Comparison of ENCODE assay signal across 1 cellular context in the genomic region with DNA sequence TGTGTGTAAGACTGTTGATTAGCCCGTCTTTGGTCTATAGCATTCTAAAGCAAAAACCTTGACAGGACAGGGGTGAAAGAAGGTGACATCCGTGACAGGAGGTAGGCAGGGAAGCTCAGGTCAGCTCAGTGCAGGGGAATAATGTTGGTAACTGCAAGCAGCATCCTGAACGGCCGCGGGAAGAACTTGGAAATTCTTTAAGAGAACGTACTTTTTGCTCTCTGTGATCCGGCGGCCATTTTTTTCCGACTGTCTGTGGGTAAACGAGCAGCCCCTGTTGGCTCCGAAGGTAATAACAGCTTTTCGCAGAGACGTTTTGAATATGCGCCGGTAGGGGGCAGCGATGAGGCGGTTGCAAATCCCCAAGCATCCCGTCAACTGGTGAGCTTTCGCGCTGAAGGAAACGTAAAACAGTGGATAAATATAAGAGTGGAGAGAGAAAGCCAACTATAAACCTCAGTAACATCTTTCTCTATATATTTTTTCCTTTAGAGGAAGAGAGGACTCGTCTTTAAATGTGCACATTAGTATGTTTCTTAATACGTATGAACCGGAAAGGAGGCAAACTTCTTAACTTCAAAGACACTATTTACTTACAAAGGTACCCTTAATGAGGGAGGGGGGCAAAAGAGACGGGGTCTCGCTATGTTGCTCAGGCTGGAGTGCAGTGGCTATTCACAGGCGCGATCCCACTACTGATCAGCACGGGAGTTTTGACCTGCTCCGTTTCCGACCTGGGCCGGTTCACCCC.
TF ChIP-seq lines count a peak whose summit lies in the region.

No MANE protein-coding gene starts in this region.

TF ChIP-seq in HEK293, 187 proteins besides CTCF, POLR2A, EP300 and RAD21 (continued from another document and continues in another):
- TF ChIP-seq, protein P1, sequence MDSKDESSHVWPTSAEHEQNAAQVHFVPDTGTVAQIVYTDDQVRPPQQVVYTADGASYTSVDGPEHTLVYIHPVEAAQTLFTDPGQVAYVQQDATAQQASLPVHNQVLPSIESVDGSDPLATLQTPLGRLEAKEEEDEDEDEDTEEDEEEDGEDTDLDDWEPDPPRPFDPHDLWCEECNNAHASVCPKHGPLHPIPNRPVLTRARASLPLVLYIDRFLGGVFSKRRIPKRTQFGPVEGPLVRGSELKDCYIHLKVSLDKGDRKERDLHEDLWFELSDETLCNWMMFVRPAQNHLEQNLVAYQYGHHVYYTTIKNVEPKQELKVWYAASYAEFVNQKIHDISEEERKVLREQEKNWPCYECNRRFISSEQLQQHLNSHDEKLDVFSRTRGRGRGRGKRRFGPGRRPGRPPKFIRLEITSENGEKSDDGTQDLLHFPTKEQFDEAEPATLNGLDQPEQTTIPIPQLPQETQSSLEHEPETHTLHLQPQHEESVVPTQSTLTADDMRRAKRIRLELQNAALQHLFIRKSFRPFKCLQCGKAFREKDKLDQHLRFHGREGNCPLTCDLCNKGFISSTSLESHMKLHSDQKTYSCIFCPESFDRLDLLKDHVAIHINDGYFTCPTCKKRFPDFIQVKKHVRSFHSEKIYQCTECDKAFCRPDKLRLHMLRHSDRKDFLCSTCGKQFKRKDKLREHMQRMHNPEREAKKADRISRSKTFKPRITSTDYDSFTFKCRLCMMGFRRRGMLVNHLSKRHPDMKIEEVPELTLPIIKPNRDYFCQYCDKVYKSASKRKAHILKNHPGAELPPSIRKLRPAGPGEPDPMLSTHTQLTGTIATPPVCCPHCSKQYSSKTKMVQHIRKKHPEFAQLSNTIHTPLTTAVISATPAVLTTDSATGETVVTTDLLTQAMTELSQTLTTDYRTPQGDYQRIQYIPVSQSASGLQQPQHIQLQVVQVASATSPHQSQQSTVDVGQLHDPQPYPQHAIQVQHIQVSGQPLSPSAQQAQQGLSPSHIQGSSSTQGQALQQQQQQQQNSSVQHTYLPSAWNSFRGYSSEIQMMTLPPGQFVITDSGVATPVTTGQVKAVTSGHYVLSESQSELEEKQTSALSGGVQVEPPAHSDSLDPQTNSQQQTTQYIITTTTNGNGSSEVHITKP (tag by site-specific recombination; IDR thresholded peaks at IDR 0.05), result peak; percentile 58; the same call in 1 of the 2 replicates
- TF ChIP-seq HOXA7 (CRISPR knock-in tag; IDR thresholded peaks at IDR 0.05; ENCODE audit: borderline replicate concordance) (no peak), KLF1 (tag by site-specific recombination; IDR thresholded peaks at IDR 0.05) (no peak), SALL2 (tag by site-specific recombination; IDR thresholded peaks at IDR 0.05; ENCODE audit: borderline replicate concordance) (no peak), ZNF654 (tag by site-specific recombination; IDR thresholded peaks at IDR 0.05; ENCODE audit: low read depth) (peak; percentile 31), ZNF76 (tag by site-specific recombination; IDR thresholded peaks at IDR 0.05; ENCODE audit: borderline replicate concordance, low read depth) (peak; percentile 32; the same call in 1 of the 2 replicates), ZNF701 (tag by site-specific recombination; IDR thresholded peaks at IDR 0.05) (no peak), BCL11A (tag by site-specific recombination; IDR thresholded peaks at IDR 0.05; ENCODE audit: low read depth) (no peak), ZNF621 (tag by site-specific recombination; IDR thresholded peaks at IDR 0.05) (no peak), GLI2 (tag by site-specific recombination; IDR thresholded peaks at IDR 0.05; ENCODE audit: borderline replicate concordance, low read depth) (peak; percentile 67; the same call in 1 of the 2 replicates), BCL11B (tag by site-specific recombination; IDR thresholded peaks at IDR 0.05; ENCODE audit: low read depth) (no peak; the same call in 1 of the 2 replicates), REPIN1 (tag by site-specific recombination; IDR thresholded peaks at IDR 0.05; ENCODE audit: low read depth) (no peak), ZNF175 (tag by site-specific recombination; IDR thresholded peaks at IDR 0.05) (no peak), ZNF549 (tag by site-specific recombination; IDR thresholded peaks at IDR 0.05) (peak; percentile 87), ZNF776 (tag by site-specific recombination; IDR thresholded peaks at IDR 0.05; ENCODE audit: borderline replicate concordance) (peak; percentile 97), ZNF707 (tag by site-specific recombination; IDR thresholded peaks at IDR 0.05) (no peak), ZFHX2 (tag by site-specific recombination; conservative IDR thresholded peaks at IDR 0.05) (no peak), ZNF23 (tag by site-specific recombination; IDR thresholded peaks at IDR 0.05; ENCODE audit: borderline replicate concordance) (no peak), ZNF133 (tag by site-specific recombination; IDR thresholded peaks at IDR 0.05) (no peak), EGR2 (tag by site-specific recombination; IDR thresholded peaks at IDR 0.05; ENCODE audit: low read depth) (no peak), SCRT2 (tag by site-specific recombination; IDR thresholded peaks at IDR 0.05) (no peak; the same call in 1 of the 2 replicates), ZNF555 (tag by site-specific recombination; conservative IDR thresholded peaks at IDR 0.05) (no peak), ZNF664 (tag by site-specific recombination; IDR thresholded peaks at IDR 0.05) (no peak), ZNF529 (tag by site-specific recombination; IDR thresholded peaks at IDR 0.05; ENCODE audit: insufficient replicate concordance) (peak; percentile 57), ZNF366 (tag by site-specific recombination; conservative IDR thresholded peaks at IDR 0.05) (peak; percentile 97), OVOL3 (tag by site-specific recombination; IDR thresholded peaks at IDR 0.05) (no peak), ZNF610 (tag by site-specific recombination; IDR thresholded peaks at IDR 0.05; ENCODE audit: borderline replicate concordance) (no peak), ZBTB7A (tag by site-specific recombination; IDR thresholded peaks at IDR 0.05; ENCODE audit: low read depth) (no peak), ZBTB48 (tag by site-specific recombination; IDR thresholded peaks at IDR 0.05) (no peak), ZNF132 (tag by site-specific recombination; IDR thresholded peaks at IDR 0.05; ENCODE audit: borderline replicate concordance) (peak; percentile 98), ZNF37A (tag by site-specific recombination; IDR thresholded peaks at IDR 0.05) (peak; percentile 99), ZNF292 (tag by site-specific recombination; IDR thresholded peaks at IDR 0.05; ENCODE audit: borderline replicate concordance, low read depth) (no peak), ZNF514 (tag by site-specific recombination; IDR thresholded peaks at IDR 0.05) (no peak), ZNF223 (tag by site-specific recombination; IDR thresholded peaks at IDR 0.05) (no peak), ZNF157 (tag by site-specific recombination; IDR thresholded peaks at IDR 0.05) (no peak), ZNF768 (tag by site-specific recombination; IDR thresholded peaks at IDR 0.05) (no peak; the same call in 1 of the 2 replicates), ZNF426 (tag by site-specific recombination; IDR thresholded peaks at IDR 0.05) (no peak), ZNF311 (tag by site-specific recombination; IDR thresholded peaks at IDR 0.05; ENCODE audit: borderline replicate concordance) (no peak), ZSCAN23 (tag by site-specific recombination; IDR thresholded peaks at IDR 0.05) (no peak), ZNF423 (tag by site-specific recombination; IDR thresholded peaks at IDR 0.05) (no peak), ZNF121 (tag by site-specific recombination; IDR thresholded peaks at IDR 0.05) (peak; percentile 100)
- TF ChIP-seq, protein P2, sequence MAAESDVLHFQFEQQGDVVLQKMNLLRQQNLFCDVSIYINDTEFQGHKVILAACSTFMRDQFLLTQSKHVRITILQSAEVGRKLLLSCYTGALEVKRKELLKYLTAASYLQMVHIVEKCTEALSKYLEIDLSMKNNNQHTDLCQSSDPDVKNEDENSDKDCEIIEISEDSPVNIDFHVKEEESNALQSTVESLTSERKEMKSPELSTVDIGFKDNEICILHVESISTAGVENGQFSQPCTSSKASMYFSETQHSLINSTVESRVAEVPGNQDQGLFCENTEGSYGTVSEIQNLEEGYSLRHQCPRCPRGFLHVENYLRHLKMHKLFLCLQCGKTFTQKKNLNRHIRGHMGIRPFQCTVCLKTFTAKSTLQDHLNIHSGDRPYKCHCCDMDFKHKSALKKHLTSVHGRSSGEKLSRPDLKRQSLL (tag by site-specific recombination; IDR thresholded peaks at IDR 0.05), result peak; percentile 85; the same call in 1 of the 2 replicates
- TF ChIP-seq, protein P3, sequence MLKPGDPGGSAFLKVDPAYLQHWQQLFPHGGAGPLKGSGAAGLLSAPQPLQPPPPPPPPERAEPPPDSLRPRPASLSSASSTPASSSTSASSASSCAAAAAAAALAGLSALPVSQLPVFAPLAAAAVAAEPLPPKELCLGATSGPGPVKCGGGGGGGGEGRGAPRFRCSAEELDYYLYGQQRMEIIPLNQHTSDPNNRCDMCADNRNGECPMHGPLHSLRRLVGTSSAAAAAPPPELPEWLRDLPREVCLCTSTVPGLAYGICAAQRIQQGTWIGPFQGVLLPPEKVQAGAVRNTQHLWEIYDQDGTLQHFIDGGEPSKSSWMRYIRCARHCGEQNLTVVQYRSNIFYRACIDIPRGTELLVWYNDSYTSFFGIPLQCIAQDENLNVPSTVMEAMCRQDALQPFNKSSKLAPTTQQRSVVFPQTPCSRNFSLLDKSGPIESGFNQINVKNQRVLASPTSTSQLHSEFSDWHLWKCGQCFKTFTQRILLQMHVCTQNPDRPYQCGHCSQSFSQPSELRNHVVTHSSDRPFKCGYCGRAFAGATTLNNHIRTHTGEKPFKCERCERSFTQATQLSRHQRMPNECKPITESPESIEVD (tag by site-specific recombination; IDR thresholded peaks at IDR 0.05), result peak; percentile 37; the same call in 1 of the 2 replicates
- TF ChIP-seq, protein P4, sequence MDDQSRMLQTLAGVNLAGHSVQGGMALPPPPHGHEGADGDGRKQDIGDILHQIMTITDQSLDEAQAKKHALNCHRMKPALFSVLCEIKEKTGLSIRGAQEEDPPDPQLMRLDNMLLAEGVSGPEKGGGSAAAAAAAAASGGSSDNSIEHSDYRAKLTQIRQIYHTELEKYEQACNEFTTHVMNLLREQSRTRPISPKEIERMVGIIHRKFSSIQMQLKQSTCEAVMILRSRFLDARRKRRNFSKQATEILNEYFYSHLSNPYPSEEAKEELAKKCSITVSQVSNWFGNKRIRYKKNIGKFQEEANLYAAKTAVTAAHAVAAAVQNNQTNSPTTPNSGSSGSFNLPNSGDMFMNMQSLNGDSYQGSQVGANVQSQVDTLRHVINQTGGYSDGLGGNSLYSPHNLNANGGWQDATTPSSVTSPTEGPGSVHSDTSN (CRISPR knock-in tag; IDR thresholded peaks at IDR 0.05), result no peak
- TF ChIP-seq, protein P5, sequence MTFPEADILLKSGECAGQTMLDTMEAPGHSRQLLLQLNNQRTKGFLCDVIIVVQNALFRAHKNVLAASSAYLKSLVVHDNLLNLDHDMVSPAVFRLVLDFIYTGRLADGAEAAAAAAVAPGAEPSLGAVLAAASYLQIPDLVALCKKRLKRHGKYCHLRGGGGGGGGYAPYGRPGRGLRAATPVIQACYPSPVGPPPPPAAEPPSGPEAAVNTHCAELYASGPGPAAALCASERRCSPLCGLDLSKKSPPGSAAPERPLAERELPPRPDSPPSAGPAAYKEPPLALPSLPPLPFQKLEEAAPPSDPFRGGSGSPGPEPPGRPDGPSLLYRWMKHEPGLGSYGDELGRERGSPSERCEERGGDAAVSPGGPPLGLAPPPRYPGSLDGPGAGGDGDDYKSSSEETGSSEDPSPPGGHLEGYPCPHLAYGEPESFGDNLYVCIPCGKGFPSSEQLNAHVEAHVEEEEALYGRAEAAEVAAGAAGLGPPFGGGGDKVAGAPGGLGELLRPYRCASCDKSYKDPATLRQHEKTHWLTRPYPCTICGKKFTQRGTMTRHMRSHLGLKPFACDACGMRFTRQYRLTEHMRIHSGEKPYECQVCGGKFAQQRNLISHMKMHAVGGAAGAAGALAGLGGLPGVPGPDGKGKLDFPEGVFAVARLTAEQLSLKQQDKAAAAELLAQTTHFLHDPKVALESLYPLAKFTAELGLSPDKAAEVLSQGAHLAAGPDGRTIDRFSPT (tag by site-specific recombination; IDR thresholded peaks at IDR 0.05), result no peak
- TF ChIP-seq, protein P6, sequence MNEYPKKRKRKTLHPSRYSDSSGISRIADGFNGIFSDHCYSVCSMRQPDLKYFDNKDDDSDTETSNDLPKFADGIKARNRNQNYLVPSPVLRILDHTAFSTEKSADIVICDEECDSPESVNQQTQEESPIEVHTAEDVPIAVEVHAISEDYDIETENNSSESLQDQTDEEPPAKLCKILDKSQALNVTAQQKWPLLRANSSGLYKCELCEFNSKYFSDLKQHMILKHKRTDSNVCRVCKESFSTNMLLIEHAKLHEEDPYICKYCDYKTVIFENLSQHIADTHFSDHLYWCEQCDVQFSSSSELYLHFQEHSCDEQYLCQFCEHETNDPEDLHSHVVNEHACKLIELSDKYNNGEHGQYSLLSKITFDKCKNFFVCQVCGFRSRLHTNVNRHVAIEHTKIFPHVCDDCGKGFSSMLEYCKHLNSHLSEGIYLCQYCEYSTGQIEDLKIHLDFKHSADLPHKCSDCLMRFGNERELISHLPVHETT (tag by site-specific recombination; IDR thresholded peaks at IDR 0.05), result 0 out of 2 replicates have a peak, but pooled peaks have one; percentile 29
- TF ChIP-seq, protein P7, sequence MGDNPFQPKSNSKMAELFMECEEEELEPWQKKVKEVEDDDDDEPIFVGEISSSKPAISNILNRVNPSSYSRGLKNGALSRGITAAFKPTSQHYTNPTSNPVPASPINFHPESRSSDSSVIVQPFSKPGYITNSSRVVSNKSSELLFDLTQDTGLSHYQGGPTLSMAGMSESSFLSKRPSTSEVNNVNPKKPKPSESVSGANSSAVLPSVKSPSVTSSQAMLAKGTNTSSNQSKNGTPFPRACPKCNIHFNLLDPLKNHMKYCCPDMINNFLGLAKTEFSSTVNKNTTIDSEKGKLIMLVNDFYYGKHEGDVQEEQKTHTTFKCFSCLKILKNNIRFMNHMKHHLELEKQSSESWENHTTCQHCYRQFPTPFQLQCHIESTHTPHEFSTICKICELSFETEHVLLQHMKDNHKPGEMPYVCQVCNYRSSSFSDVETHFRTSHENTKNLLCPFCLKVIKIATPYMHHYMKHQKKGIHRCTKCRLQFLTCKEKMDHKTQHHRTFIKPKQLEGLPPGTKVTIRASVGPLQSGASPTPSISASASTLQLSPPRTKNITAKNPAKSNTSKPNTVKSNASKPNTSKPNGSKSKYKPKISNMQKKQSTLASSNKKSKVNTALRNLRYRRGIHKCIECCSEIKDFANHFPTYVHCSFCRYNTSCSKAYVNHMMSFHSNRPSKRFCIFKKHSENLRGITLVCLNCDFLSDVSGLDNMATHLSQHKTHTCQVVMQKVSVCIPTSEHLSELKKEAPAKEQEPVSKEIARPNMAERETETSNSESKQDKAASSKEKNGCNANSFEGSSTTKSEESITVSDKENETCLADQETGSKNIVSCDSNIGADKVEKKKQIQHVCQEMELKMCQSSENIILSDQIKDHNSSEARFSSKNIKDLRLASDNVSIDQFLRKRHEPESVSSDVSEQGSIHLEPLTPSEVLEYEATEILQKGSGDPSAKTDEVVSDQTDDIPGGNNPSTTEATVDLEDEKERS (tag by site-specific recombination; IDR thresholded peaks at IDR 0.05), result no peak
